In genomic region chr17:39952665-39953470, GRCh38 we compare ENCODE assay signal across 1 cellular context.
TF ChIP-seq lines count a peak whose summit lies in the region.

No MANE protein-coding gene starts in this region.

TF ChIP-seq in HepG2, 621 proteins besides CTCF, POLR2A, EP300 and RAD21 (continued from another document and continues in another):
- 0 out of 2 replicates have a peak, but pooled peaks have one; percentile 19 for TF ChIP-seq THAP9 (CRISPR knock-in tag; IDR thresholded peaks at IDR 0.05; ENCODE audit: borderline replicate concordance)
- peak in 1 of 2 experiments; percentile 48; a peak in 1 of 4 replicates for TF ChIP-seq MAFK (conservative IDR thresholded peaks at IDR 0.05 in 1 of 2, IDR thresholded peaks at IDR 0.05 in 1 of 2; ENCODE audit: low read length in 2 of 2)
- 0 out of 2 replicates have a peak, but pooled peaks have one; percentile 45 for TF ChIP-seq ZFP90 (CRISPR knock-in tag; IDR thresholded peaks at IDR 0.05; ENCODE audit: borderline replicate concordance)
- TF ChIP-seq ZNF850 (CRISPR knock-in tag; conservative IDR thresholded peaks at IDR 0.05): no peak
- TF ChIP-seq FOXK2 (IDR thresholded peaks at IDR 0.05): no peak
- peak; percentile 57 for TF ChIP-seq PATZ1 (CRISPR knock-in tag; IDR thresholded peaks at IDR 0.05)
- TF ChIP-seq ZNF562 (CRISPR knock-in tag; IDR thresholded peaks at IDR 0.05; ENCODE audit: borderline replicate concordance): no peak
- TF ChIP-seq RXRB (CRISPR knock-in tag; IDR thresholded peaks at IDR 0.05; ENCODE audit: borderline replicate concordance): peak; percentile 44; the same call in 1 of the 2 replicates
- peak; percentile 70 for TF ChIP-seq POLR2AphosphoS5 (IDR thresholded peaks at IDR 0.05; ENCODE audit: low read depth, low read length)
- TF ChIP-seq REPIN1 (CRISPR knock-in tag; IDR thresholded peaks at IDR 0.05; ENCODE audit: borderline replicate concordance, low read depth): 0 out of 2 replicates have a peak, but pooled peaks have one; percentile 40
- no peak for TF ChIP-seq ZNF703 (CRISPR knock-in tag; IDR thresholded peaks at IDR 0.05; ENCODE audit: borderline replicate concordance)
- TF ChIP-seq TBX2 (CRISPR knock-in tag; IDR thresholded peaks at IDR 0.05; ENCODE audit: borderline replicate concordance): 0 out of 2 replicates have a peak, but pooled peaks have one; percentile 6
- no peak for TF ChIP-seq YEATS4 (CRISPR knock-in tag; IDR thresholded peaks at IDR 0.05; ENCODE audit: borderline replicate concordance)
- TF ChIP-seq SP1 (IDR thresholded peaks at IDR 0.05): no peak
- peak; percentile 61 for TF ChIP-seq SP1 (CRISPR knock-in tag; IDR thresholded peaks at IDR 0.05)
- 0 out of 2 replicates have a peak, but pooled peaks have one; percentile 20 for TF ChIP-seq NFYB (CRISPR knock-in tag; IDR thresholded peaks at IDR 0.05)
- TF ChIP-seq SAP130 (CRISPR knock-in tag; IDR thresholded peaks at IDR 0.05; ENCODE audit: low read depth): peak; percentile 58
- TF ChIP-seq CHD4 (IDR thresholded peaks at IDR 0.05; ENCODE audit: borderline replicate concordance, low read length): no peak
- no peak for TF ChIP-seq ZNF549 (CRISPR knock-in tag; IDR thresholded peaks at IDR 0.05)
- TF ChIP-seq BORCS8-MEF2B (CRISPR knock-in tag; IDR thresholded peaks at IDR 0.05): peak; percentile 53; the same call in 1 of the 2 replicates
- TF ChIP-seq ZFX (CRISPR knock-in tag; IDR thresholded peaks at IDR 0.05; ENCODE audit: low read depth): peak; percentile 57
- no peak for TF ChIP-seq ZUFSP (CRISPR knock-in tag; IDR thresholded peaks at IDR 0.05; ENCODE audit: borderline replicate concordance)
- peak; percentile 68; the same call in 1 of the 2 replicates for TF ChIP-seq ZBTB39 (CRISPR knock-in tag; IDR thresholded peaks at IDR 0.05)
- TF ChIP-seq ZNF788 (CRISPR knock-in tag; IDR thresholded peaks at IDR 0.05; ENCODE audit: borderline replicate concordance): no peak
- TF ChIP-seq PITX1 (CRISPR knock-in tag; IDR thresholded peaks at IDR 0.05): peak; percentile 47; the same call in 1 of the 2 replicates
- 0 out of 2 replicates have a peak, but pooled peaks have one; percentile 12 for TF ChIP-seq ZNF274 (CRISPR knock-in tag; IDR thresholded peaks at IDR 0.05)
- no peak for TF ChIP-seq TCF12 (IDR thresholded peaks at IDR 0.05)
- TF ChIP-seq TCF12 (CRISPR knock-in tag; IDR thresholded peaks at IDR 0.05): peak; percentile 33; the same call in 1 of the 2 replicates
- TF ChIP-seq MAZ (IDR thresholded peaks at IDR 0.05; ENCODE audit: borderline replicate concordance, low read depth, low read length): peak; percentile 68; the same call in 1 of the 2 replicates
- TF ChIP-seq MAZ (CRISPR knock-in tag; IDR thresholded peaks at IDR 0.05; ENCODE audit: low read depth): peak; percentile 24; the same call in 1 of the 2 replicates
- TF ChIP-seq ZNF773 (CRISPR knock-in tag; IDR thresholded peaks at IDR 0.05; ENCODE audit: borderline replicate concordance): no peak
- no peak for TF ChIP-seq HHEX (CRISPR knock-in tag; IDR thresholded peaks at IDR 0.05)
- TF ChIP-seq HOXA3 (CRISPR knock-in tag; IDR thresholded peaks at IDR 0.05): peak; percentile 62; the same call in 1 of the 2 replicates
- peak; percentile 31; the same call in 1 of the 2 replicates for TF ChIP-seq ARID4A (CRISPR knock-in tag; IDR thresholded peaks at IDR 0.05; ENCODE audit: borderline replicate concordance)
- 0 out of 2 replicates have a peak, but pooled peaks have one; percentile 33 for TF ChIP-seq CCDC6 (CRISPR knock-in tag; IDR thresholded peaks at IDR 0.05)
- no peak for TF ChIP-seq THAP8 (CRISPR knock-in tag; IDR thresholded peaks at IDR 0.05; ENCODE audit: borderline replicate concordance)
- 0 out of 2 replicates have a peak, but pooled peaks have one; percentile 45 for TF ChIP-seq ZNF225 (CRISPR knock-in tag; IDR thresholded peaks at IDR 0.05)
- no peak for TF ChIP-seq NCOA2 (CRISPR knock-in tag; IDR thresholded peaks at IDR 0.05)
- TF ChIP-seq PHF21A (CRISPR knock-in tag; IDR thresholded peaks at IDR 0.05): no peak
- no peak; the same call in none of the 2 replicates for TF ChIP-seq SPEN (CRISPR knock-in tag; IDR thresholded peaks at IDR 0.05; ENCODE audit: low read depth)
- no peak for TF ChIP-seq ZNF280D (CRISPR knock-in tag; IDR thresholded peaks at IDR 0.05)
- no peak; the same call in 1 of the 2 replicates for TF ChIP-seq SMC3 (IDR thresholded peaks at IDR 0.05; ENCODE audit: low read length)
- no peak for TF ChIP-seq HNF4G (IDR thresholded peaks at IDR 0.05; ENCODE audit: borderline replicate concordance, low read depth, low read length)
- peak; percentile 33; the same call in 1 of the 2 replicates for TF ChIP-seq HNF4G (CRISPR knock-in tag; IDR thresholded peaks at IDR 0.05; ENCODE audit: borderline replicate concordance, low read depth)
- peak; percentile 38 for TF ChIP-seq PHF5A (CRISPR knock-in tag; IDR thresholded peaks at IDR 0.05; ENCODE audit: low read depth, unreplicated experiment)
- TF ChIP-seq GATAD1 (CRISPR knock-in tag; IDR thresholded peaks at IDR 0.05): peak; percentile 52; the same call in 1 of the 2 replicates
- peak; percentile 85 for TF ChIP-seq SP4 (CRISPR knock-in tag; IDR thresholded peaks at IDR 0.05)
- peak; percentile 49; the same call in 1 of the 2 replicates for TF ChIP-seq POLR2G (IDR thresholded peaks at IDR 0.05; ENCODE audit: low read depth, low read length)
- peak; percentile 54; the same call in 1 of the 2 replicates for TF ChIP-seq TAF1 (CRISPR knock-in tag; IDR thresholded peaks at IDR 0.05)
- TF ChIP-seq GTF3A (CRISPR knock-in tag; conservative IDR thresholded peaks at IDR 0.05): no peak
- no peak for TF ChIP-seq PTBP1 (IDR thresholded peaks at IDR 0.05; ENCODE audit: low read depth, low read length, poor library complexity, severe bottlenecking)
- TF ChIP-seq KDM2A (CRISPR knock-in tag; IDR thresholded peaks at IDR 0.05; ENCODE audit: borderline replicate concordance, low read depth): peak; percentile 22; the same call in 1 of the 2 replicates
